Comparison of ENCODE assay signal across 8 cellular contexts in the genomic region with DNA sequence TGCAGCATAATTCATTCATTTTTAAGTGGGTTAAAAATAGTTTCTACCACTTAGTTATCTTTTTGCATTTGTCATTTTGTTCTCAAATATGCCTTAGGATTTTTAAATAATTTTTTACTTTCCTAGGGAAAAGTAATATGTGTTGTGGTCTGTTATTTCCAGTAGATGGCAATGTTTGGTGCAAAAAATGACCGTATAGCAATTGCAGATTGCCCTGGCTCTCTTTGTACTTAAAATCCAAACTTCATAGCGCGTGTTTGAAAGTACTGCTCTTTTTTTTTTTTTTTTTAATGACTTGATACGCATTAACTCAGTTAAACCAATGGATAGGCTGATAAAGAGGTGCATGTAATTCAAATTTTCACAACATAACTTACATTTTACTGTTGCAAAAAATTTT.
DNase-seq lines count a peak whose midpoint lies in the region; ATAC-seq and TF ChIP-seq lines count a peak whose summit lies in the region.

No MANE protein-coding gene starts in this region.

- no peaks in the 10 kb centered on the region for H3K4me1 ChIP-seq in colonic mucosa

- H3K27me3 ChIP-seq in colonic mucosa: no peaks in the 10 kb centered on the region

- H3K27ac Mint-ChIP-seq in Calu3 (ENCODE audit: unreplicated experiment): no peak overlapping the region

- DNase-seq in NCI-H345 (lab: John Stamatoyannopoulos, UW): peak; percentile 1
- DNase-seq in NCI-H345 treated with DMSO at 0.1 percent for 48 hours (lab: John Stamatoyannopoulos, UW; ENCODE audit: unreplicated experiment): no peak
- peak; percentile 36 for DNase-seq in NCI-H2107 treated with DMSO at 0.1 percent for 48 hours (lab: John Stamatoyannopoulos, UW; ENCODE audit: unreplicated experiment)
- no peak for DNase-seq in colonic mucosa
- DNase-seq in non-pigmented ciliary epithelial cell (ENCODE audit: low read depth): peak; percentile 9
- no peak for DNase-seq in Calu3
- DNase-seq in NK-92 treated with Interleukin-12 subunit alpha and Interleukin-12 subunit beta, amount 100 ng/mL, for 24 hours (lab: John Stamatoyannopoulos, UW): no peak

- BruUV-seq in Calu3 (replicated peaks; lab: Mats Ljungman, UMichigan): no TSS peak

- H3K4me3 ChIP-seq in colonic mucosa: no peak overlapping the region

- H3K27ac ChIP-seq in colonic mucosa: no peak overlapping the region

- no peak overlapping the region for H3K4me3 Mint-ChIP-seq in Calu3 (ENCODE audit: low read depth, unreplicated experiment)

- peak; percentile 24 for TF ChIP-seq CTCF in colonic mucosa (IDR thresholded peaks at IDR 0.05)
- no peak for TF ChIP-seq CTCF in Calu3 (IDR thresholded peaks at IDR 0.05; ENCODE audit: unreplicated experiment)

- H3K27me3 Mint-ChIP-seq in Calu3 (ENCODE audit: unreplicated experiment): no peaks in the 10 kb centered on the region

- no peaks in the 10 kb centered on the region for H3K36me3 Mint-ChIP-seq in Calu3 (ENCODE audit: insufficient read depth, unreplicated experiment)

- H3K9me3 Mint-ChIP-seq in Calu3 (ENCODE audit: low read depth, unreplicated experiment): no peaks in the 10 kb centered on the region

- H3K9ac ChIP-seq in colonic mucosa (ENCODE audit: low read depth in 2 of 2, low read length in 2 of 2): no peak overlapping the region

- intact Hi-C loops in colonic mucosa (cut with DNase I): loop anchor here (5.0 to 10.0 kb wide), 2 partner anchors 97 to 240 kb away; no protein-coding TSS in a partner anchor
- intact Hi-C loops in Calu3 (cut with micrococcal nuclease; ENCODE audit: unreplicated experiment): loop anchor here (1.0 to 10.0 kb wide), 3 partner anchors 97 to 1790 kb away; no protein-coding TSS in a partner anchor

- no peaks in the 10 kb centered on the region for H3K36me3 ChIP-seq in colonic mucosa

- H3K9me3 ChIP-seq in colonic mucosa: no peaks in the 10 kb centered on the region

- CTCF ChIA-PET in Calu3 (lab: Charles Lee): no interaction called here

- no peak for ATAC-seq in HG03571 (IDR thresholded peaks at IDR 0.05; ENCODE audit: unreplicated experiment)

- no peaks in the 10 kb centered on the region for H3K4me1 Mint-ChIP-seq in Calu3 (ENCODE audit: low read depth, unreplicated experiment)

Comparison
In these comparisons a context has a peak if more than half of its experiments do, and no peak if none do; other contexts are left out.
1. DNase-seq: peak in NCI-H345 (single experiment), NCI-H2107 treated with DMSO at 0.1 percent for 48 hours (single experiment) and non-pigmented ciliary epithelial cell (single experiment); none in NCI-H345 treated with DMSO at 0.1 percent for 48 hours (single experiment), colonic mucosa (single experiment), Calu3 (single experiment) and NK-92 treated with Interleukin-12 subunit alpha and Interleukin-12 subunit beta, amount 100 ng/mL, for 24 hours (single experiment).